In genomic region chr19:28424041-28424440, GRCh38 we compare ENCODE assay signal across 13 cellular contexts.
DNase-seq lines count a peak whose midpoint lies in the region; TF ChIP-seq lines count a peak whose summit lies in the region.
"Had no signal": no experiment of that assay in that cellular context is flagged by ENCODE, and none has a peak within 500 bp of the region (broad histone marks: within the 10 kb centered on the region; RNA-seq: fewer than 3 reads in every experiment).

No MANE protein-coding gene starts in this region.

- no peak overlapping the region for H4K91ac ChIP-seq in mesenchymal stem cell (ENCODE audit: low read length)

- H3K9me3 ChIP-seq in NT2/D1 (ENCODE audit: insufficient read depth, low read length) = no peaks in the 10 kb centered on the region
- no peaks in the 10 kb centered on the region for H3K9me3 ChIP-seq in mesenchymal stem cell (ENCODE audit: control insufficient read depth, low read length)

- peaks cover 19% of the 10 kb centered on the region for H3K4me1 ChIP-seq in NT2/D1 (ENCODE audit: insufficient read depth, insufficient read length)
- peaks cover 25% of the 10 kb centered on the region for H3K4me1 ChIP-seq in mesenchymal stem cell (ENCODE audit: control insufficient read depth, insufficient read depth, low read depth, low read length)

- H3K23ac ChIP-seq in mesenchymal stem cell (ENCODE audit: low read length in 2 of 2) = no peak overlapping the region

- H2AFZ ChIP-seq in mesenchymal stem cell (ENCODE audit: low read depth, low read length) = no peak overlapping the region

- peak; percentile 90 for DNase-seq in NT2/D1 (ENCODE audit: low read depth, low spot score)
- peak; percentile 26 for DNase-seq in fibroblast of the aortic adventitia (ENCODE audit: low read depth)
- no peak for DNase-seq in mesenchymal stem cell
- DNase-seq in NOMO-1 treated with dmso at 0.1 percent for 144 hours (lab: John Stamatoyannopoulos, UW; ENCODE audit: unreplicated experiment) = no peak
- DNase-seq in hippocampal formation (lab: John Stamatoyannopoulos, UW) = no peak
- DNase-seq in SKM-1 (lab: John Stamatoyannopoulos, UW; ENCODE audit: unreplicated experiment) = no peak
- no peak for DNase-seq in CD14-positive monocyte (ENCODE audit: low spot score)
- DNase-seq: CD8-positive, alpha-beta memory T cell; GOT3; NCI-H146; NCI-H2227 treated with DMSO at 0.1 percent for 48 hours; NCI-H524 treated with DMSO at 0.1 percent for 48 hours; PC-3 had no signal

- H2BK120ac ChIP-seq in mesenchymal stem cell (ENCODE audit: low read depth, low read length) = no peak overlapping the region

- H3K9me3 Mint-ChIP-seq in CD14-positive monocyte = peaks cover 0 to 7% (median 0%) of the 10 kb centered on the region in 7 donors

- WGBS in mesenchymal stem cell = 51% methylated on average over 6 of the region's 6 CpGs

- H3K27ac ChIP-seq in mesenchymal stem cell (ENCODE audit: low read length, poor library complexity, severe bottlenecking) = no peak overlapping the region

- no peaks in the 10 kb centered on the region for H3K4me1 Mint-ChIP-seq in CD14-positive monocyte
- H3K4me1 Mint-ChIP-seq: CD8-positive, alpha-beta memory T cell had no signal

- no peak overlapping the region for H3K14ac ChIP-seq in mesenchymal stem cell (ENCODE audit: low read length in 2 of 2)

- no peak overlapping the region for H3K9ac ChIP-seq in NT2/D1 (ENCODE audit: insufficient read length, low read depth)
- no peak overlapping the region for H3K9ac ChIP-seq in mesenchymal stem cell (ENCODE audit: low read length)

- H3K27me3 ChIP-seq in NT2/D1 (ENCODE audit: insufficient read depth, insufficient read length) (no peaks in the 10 kb centered on the region), mesenchymal stem cell (ENCODE audit: control insufficient read depth in 1 of 2, insufficient read depth in 1 of 2, low read length in 2 of 2) (peaks cover 0 to 55% of the 10 kb centered on the region in 2 experiments)

- H2AK5ac ChIP-seq in mesenchymal stem cell (ENCODE audit: low read length, severe bottlenecking) = no peak overlapping the region

- peaks cover 0 to 5% (median 3%) of the 10 kb centered on the region in 3 donors for H3K27me3 Mint-ChIP-seq in CD14-positive monocyte (ENCODE audit: low read depth in 3 of 3)

- H2BK15ac ChIP-seq in mesenchymal stem cell (ENCODE audit: low read depth, poor library complexity, severe bottlenecking) = no peak overlapping the region

- H3K4me3 Mint-ChIP-seq in CD14-positive monocyte = no peak overlapping the region
- H3K4me3 Mint-ChIP-seq: CD8-positive, alpha-beta memory T cell had no signal

- no peak overlapping the region for H2BK12ac ChIP-seq in mesenchymal stem cell (ENCODE audit: low read length in 2 of 2)

- H3K27ac Mint-ChIP-seq in CD14-positive monocyte = no peak overlapping the region
- H3K27ac Mint-ChIP-seq: CD8-positive, alpha-beta memory T cell had no signal

- peak overlapping the region; percentile 25 for H2BK5ac ChIP-seq in mesenchymal stem cell (ENCODE audit: low read depth, low read length, poor library complexity, severe bottlenecking)

- H3K4me2 ChIP-seq in mesenchymal stem cell (ENCODE audit: low read length, poor library complexity, severe bottlenecking) = no peak overlapping the region

- H4K8ac ChIP-seq in mesenchymal stem cell (ENCODE audit: low read length) = no peak overlapping the region

- H3K4me3 ChIP-seq in NT2/D1 (ENCODE audit: insufficient read length, low read depth) = no peak overlapping the region
- H3K4me3 ChIP-seq in fibroblast of the aortic adventitia (ENCODE audit: low read depth, low read length) = no peak overlapping the region
- H3K4me3 ChIP-seq in mesenchymal stem cell (ENCODE audit: insufficient read depth in 1 of 2, low read depth in 1 of 2, low read length in 2 of 2) = no peak overlapping the region

- H3K79me1 ChIP-seq in mesenchymal stem cell (replicated peaks; ENCODE audit: low read length, poor library complexity, severe bottlenecking) = no peaks in the 10 kb centered on the region

- TF ChIP-seq CTCF in fibroblast of the aortic adventitia (IDR thresholded peaks at IDR 0.05; ENCODE audit: insufficient read depth, low read length) = no peak
- TF ChIP-seq CTCF in CD14-positive monocyte (IDR thresholded peaks at IDR 0.05) = no peak

- no peaks in the 10 kb centered on the region for H3K36me3 ChIP-seq in NT2/D1 (ENCODE audit: insufficient read depth, insufficient read length, low read length)
- H3K36me3 ChIP-seq in mesenchymal stem cell (ENCODE audit: control insufficient read depth in 1 of 2, insufficient read depth in 2 of 2, low read depth in 1 of 2, low read length in 2 of 2) = no peaks in the 10 kb centered on the region

- H3K4ac ChIP-seq in mesenchymal stem cell (ENCODE audit: low read depth in 1 of 2, low read length in 2 of 2) = no peak overlapping the region

- H3K18ac ChIP-seq in mesenchymal stem cell (ENCODE audit: low read depth in 1 of 2, low read length in 2 of 2) = no peak overlapping the region

- no peaks in the 10 kb centered on the region for H3K36me3 Mint-ChIP-seq in CD14-positive monocyte

- intact Hi-C loops in CD14-positive monocyte (cut with micrococcal nuclease) = no loop called here

Comparison
In these comparisons a context has a peak if more than half of its experiments do, and no peak if none do; other contexts are left out.
1. DNase-seq: peak in NT2/D1 (single experiment) and fibroblast of the aortic adventitia (single experiment); none in mesenchymal stem cell (single experiment), NOMO-1 treated with dmso at 0.1 percent for 144 hours (single experiment), hippocampal formation (0 of 2), SKM-1 (single experiment) and CD14-positive monocyte (single experiment).